ENCODE assay signal across 7 cellular contexts in genomic region chr1:143903899-143904621, GRCh38.
DNase-seq lines count a peak whose midpoint lies in the region; ATAC-seq, FAIRE-seq and TF ChIP-seq lines count a peak whose summit lies in the region.
"Not testable (repeated sequence)": the region's sequence is repeated elsewhere in the genome, so short reads cannot be mapped to it uniquely, and the experiment has no call there.

No MANE protein-coding gene starts in this region.

- not testable (repeated sequence) for FAIRE-seq in endothelial cell of umbilical vein (lab: Jason Lieb, UNC)

- not testable (repeated sequence) for H3K36me3 ChIP-seq in PC-3 (ENCODE audit: low read depth, low read length); endothelial cell of umbilical vein (ENCODE audit: control insufficient read depth in 2 of 2, extremely low read depth in 1 of 2, insufficient read depth in 2 of 2, low read length in 2 of 2); right atrium auricular region; mesenchymal stem cell (ENCODE audit: control insufficient read depth in 1 of 2, insufficient read depth in 2 of 2, low read depth in 1 of 2, low read length in 2 of 2); gastrocnemius medialis

- H2BK120ac ChIP-seq in mesenchymal stem cell (ENCODE audit: low read depth, low read length), result not testable (repeated sequence)

- dilution Hi-C loops in endothelial cell of umbilical vein (cut with MboI; ENCODE audit: extremely low pct_ligation_motif_present, low sequenced_read_pairs), result not testable (repeated sequence)

- not testable (repeated sequence) for H3K9me2 ChIP-seq in PC-3 (replicated peaks; ENCODE audit: low read length)

- 60% methylated on average over 10 of the region's 48 CpGs for WGBS in mesenchymal stem cell

- H2AFZ ChIP-seq in PC-3 (ENCODE audit: low read length); mesenchymal stem cell (ENCODE audit: low read depth, low read length): not testable (repeated sequence)
- peak overlapping the region; percentile 79 for H2AFZ ChIP-seq in endothelial cell of umbilical vein (ENCODE audit: low read depth, low read length)

- H3K18ac ChIP-seq in mesenchymal stem cell (ENCODE audit: low read depth in 1 of 2, low read length in 2 of 2), result not testable (repeated sequence)

- not testable (repeated sequence) for H2BK12ac ChIP-seq in mesenchymal stem cell (ENCODE audit: low read length in 2 of 2)

- H3K4me2 ChIP-seq in PC-3 (ENCODE audit: low read length); mesenchymal stem cell (ENCODE audit: low read length, poor library complexity, severe bottlenecking): not testable (repeated sequence)
- H3K4me2 ChIP-seq in endothelial cell of umbilical vein (ENCODE audit: insufficient read depth, low read length), result peak overlapping the region; percentile 11

- not testable (repeated sequence) for H3K27me3 ChIP-seq in PC-3 (ENCODE audit: low read length); endothelial cell of umbilical vein (ENCODE audit: control insufficient read depth in 2 of 2, insufficient read depth in 2 of 2, low read length in 2 of 2); right atrium auricular region; mesenchymal stem cell (ENCODE audit: control insufficient read depth in 1 of 2, insufficient read depth in 1 of 2, low read length in 2 of 2); gastrocnemius medialis

- not testable (repeated sequence) for H2BK15ac ChIP-seq in mesenchymal stem cell (ENCODE audit: low read depth, poor library complexity, severe bottlenecking)

- peak; percentile 62 for ATAC-seq in PC-3
- peak; percentile 33 to 76 for ATAC-seq in gastrocnemius medialis

- H3K27ac ChIP-seq in PC-3 (ENCODE audit: low read length); endothelial cell of umbilical vein (ENCODE audit: insufficient read depth, low read depth, low read length); mesenchymal stem cell (ENCODE audit: low read length, poor library complexity, severe bottlenecking); gastrocnemius medialis: not testable (repeated sequence)
- H3K27ac ChIP-seq in right atrium auricular region, result peak overlapping the region; percentile 39 to 59

- not testable (repeated sequence) for TF ChIP-seq POLR2A in endothelial cell of umbilical vein (IDR thresholded peaks at IDR 0.05; ENCODE audit: low read depth, low read length); gastrocnemius medialis (IDR thresholded peaks at IDR 0.05)

- BruUV-seq in PC-3 (replicated peaks; lab: Mats Ljungman, UMichigan) (TSS peak; percentile 64), endothelial cell of umbilical vein (replicated peaks; lab: Mats Ljungman, UMichigan) (TSS peak; percentile 77)

- not testable (repeated sequence) for TF ChIP-seq CTCF in PC-3 (conservative IDR thresholded peaks at IDR 0.05; ENCODE audit: low read depth, low read length); endothelial cell of umbilical vein (IDR thresholded peaks at IDR 0.05; ENCODE audit: extremely low read depth in 1 of 2, insufficient read depth in 1 of 2, low read depth in 1 of 2, low read length in 2 of 2); right atrium auricular region (IDR thresholded peaks at IDR 0.05); gastrocnemius medialis (IDR thresholded peaks at IDR 0.05 in 4 of 5, conservative IDR thresholded peaks at IDR 0.05 in 1 of 5)

- not testable (repeated sequence) for H3K4ac ChIP-seq in mesenchymal stem cell (ENCODE audit: low read depth in 1 of 2, low read length in 2 of 2)

- H3K79me1 ChIP-seq in mesenchymal stem cell (replicated peaks; ENCODE audit: low read length, poor library complexity, severe bottlenecking), result not testable (repeated sequence)

- DNase-seq in EL, result peak; percentile 56
- peak; percentile 1 for DNase-seq in PC-3
- peak; percentile 40 for DNase-seq in amniotic epithelial cell (ENCODE audit: low read depth)
- peak; percentile 61 for DNase-seq in endothelial cell of umbilical vein (ENCODE audit: low read depth, low spot score)
- DNase-seq in right atrium auricular region (ENCODE audit: low spot score), result peak; percentile 71
- DNase-seq in mesenchymal stem cell, result peak; percentile 0
- peak in 1 of 2 donors; percentile 19 for DNase-seq in gastrocnemius medialis

- not testable (repeated sequence) for H4K8ac ChIP-seq in mesenchymal stem cell (ENCODE audit: low read length)

- CTCF ChIA-PET in PC-3 (lab: Charles Lee); endothelial cell of umbilical vein (lab: Charles Lee): not testable (repeated sequence)

- intact Hi-C loops in PC-3 (cut with micrococcal nuclease); endothelial cell of umbilical vein (cut with micrococcal nuclease); gastrocnemius medialis (cut with DNase I; ENCODE audit: low total_unique reads): not testable (repeated sequence)

- POLR2A ChIA-PET in PC-3 (lab: Charles Lee; ENCODE audit: unreplicated experiment); endothelial cell of umbilical vein (lab: Charles Lee): not testable (repeated sequence)

- H4K20me1 ChIP-seq in PC-3 (ENCODE audit: low read length); endothelial cell of umbilical vein (replicated peaks; ENCODE audit: control insufficient read depth, extremely low read depth, insufficient read depth, low read length): not testable (repeated sequence)

- H3K9ac ChIP-seq in PC-3 (ENCODE audit: low read length); endothelial cell of umbilical vein (replicated peaks; ENCODE audit: extremely low read depth, insufficient read depth, low read length): not testable (repeated sequence)
- H3K9ac ChIP-seq in mesenchymal stem cell (ENCODE audit: low read length), result peak overlapping the region; percentile 75

- not testable (repeated sequence) for H3F3A ChIP-seq in PC-3 (ENCODE audit: low read length, unreplicated experiment)

- in situ Hi-C loops in gastrocnemius medialis (cut with MboI; ENCODE audit: low sequenced_read_pairs in 4 of 4), result not testable (repeated sequence)

- not testable (repeated sequence) for H3K14ac ChIP-seq in mesenchymal stem cell (ENCODE audit: low read length in 2 of 2)

- not testable (repeated sequence) for H3K79me2 ChIP-seq in PC-3 (ENCODE audit: low read length); endothelial cell of umbilical vein (ENCODE audit: control insufficient read depth, insufficient read depth, low read length)

- H3K9me3 ChIP-seq in PC-3 (ENCODE audit: low read length); endothelial cell of umbilical vein (replicated peaks; ENCODE audit: control insufficient read depth, insufficient read depth, low read length); right atrium auricular region; mesenchymal stem cell (ENCODE audit: control insufficient read depth, low read length); gastrocnemius medialis: not testable (repeated sequence)

- not testable (repeated sequence) for H3K23ac ChIP-seq in mesenchymal stem cell (ENCODE audit: low read length in 2 of 2)

- not testable (repeated sequence) for H2BK5ac ChIP-seq in mesenchymal stem cell (ENCODE audit: low read depth, low read length, poor library complexity, severe bottlenecking)

- H3K4me1 ChIP-seq in PC-3 (ENCODE audit: insufficient read depth, low read length); endothelial cell of umbilical vein (ENCODE audit: control insufficient read depth, extremely low read depth, insufficient read depth, low read length); right atrium auricular region; mesenchymal stem cell (ENCODE audit: control insufficient read depth, insufficient read depth, low read depth, low read length); gastrocnemius medialis: not testable (repeated sequence)

- not testable (repeated sequence) for H2AK5ac ChIP-seq in mesenchymal stem cell (ENCODE audit: low read length, severe bottlenecking)

- H3K9me1 ChIP-seq in endothelial cell of umbilical vein (replicated peaks; ENCODE audit: control insufficient read depth, extremely low read depth, insufficient read depth, low read length), result not testable (repeated sequence)

- H3K4me3 ChIP-seq in PC-3 (ENCODE audit: low read length), result not testable (repeated sequence)
- H3K4me3 ChIP-seq in endothelial cell of umbilical vein (replicated peaks in 1 of 3; ENCODE audit: insufficient read depth in 1 of 3, low read depth in 1 of 3, low read length in 3 of 3), result peak overlapping the region in 2 of 3 experiments; percentile 32 to 45
- peak overlapping the region; percentile 46 to 47 for H3K4me3 ChIP-seq in right atrium auricular region
- H3K4me3 ChIP-seq in mesenchymal stem cell (ENCODE audit: insufficient read depth in 1 of 2, low read depth in 1 of 2, low read length in 2 of 2), result peak overlapping the region in 1 of 2 experiments; percentile 74
- peak overlapping the region; percentile 35 to 51 (median 45) for H3K4me3 ChIP-seq in gastrocnemius medialis

- H4K91ac ChIP-seq in mesenchymal stem cell (ENCODE audit: low read length), result not testable (repeated sequence)
